21 cellular contexts compared by ENCODE assay signal in genomic region chr1:236494586-236495207, GRCh38. TPM values are rescaled to one million over a fixed set of nuclear protein-coding genes. Genes with fewer than 3 reads are reported as not detected.
DNase-seq lines count a peak whose midpoint lies in the region; ATAC-seq, FAIRE-seq and TF ChIP-seq lines count a peak whose summit lies in the region.
"Had no signal": no experiment of that assay in that cellular context is flagged by ENCODE, and none has a peak within 500 bp of the region (broad histone marks: within the 10 kb centered on the region; RNA-seq: fewer than 3 reads in every experiment).

No MANE protein-coding gene starts in this region.

- no peak overlapping the region for H3K4me3 Mint-ChIP-seq in T-helper 17 cell
- H3K4me3 Mint-ChIP-seq: activated naive CD8-positive, alpha-beta T cell treated with anti-CD3 and anti-CD28 coated beads for 36 hours; activated T-helper 1 cell treated with anti-CD3 and anti-CD28 coated beads, Interleukin-12 subunit alpha, Interleukin-12 subunit beta, Interleukin-2, Interleukin-4 antibody, amounts not matched to agents 30 ng/mL and 10 ng/mL and 1 ng/mL, durations not matched to agents 14 hours and 24 hours and 36 hours had no signal

- TF ChIP-seq CTCF in foreskin fibroblast (IDR thresholded peaks at IDR 0.05; ENCODE audit: low read depth, low read length) (no peak), omental fat pad (IDR thresholded peaks at IDR 0.05) (no peak), OCI-LY7 (conservative IDR thresholded peaks at IDR 0.05; ENCODE audit: low read length) (no peak)

- no peak overlapping the region for H3K4me2 ChIP-seq in OCI-LY7 (ENCODE audit: low read length)
- H3K4me2 ChIP-seq: SK-N-SH, smooth muscle cell had no signal

- POLR2A ChIA-PET in OCI-LY7 (lab: Charles Lee): interaction anchor here (0.5 to 0.6 kb wide), 3 partner anchors 33 to 146 kb away, joined by 3 read pairs; no protein-coding TSS in a partner anchor

- H3K9me3 ChIP-seq in T-helper 17 cell (ENCODE audit: control insufficient read depth, low read length, poor library complexity, severe bottlenecking) (no peaks in the 10 kb centered on the region), OCI-LY7 (ENCODE audit: low read length) (no peaks in the 10 kb centered on the region)
- H3K9me3 ChIP-seq: lower lobe of right lung, Peyer's patch, SK-N-SH, stomach had no signal

- H3K27ac Mint-ChIP-seq in T-helper 17 cell: peak overlapping the region; percentile 67
- H3K27ac Mint-ChIP-seq: activated naive CD8-positive, alpha-beta T cell treated with anti-CD3 and anti-CD28 coated beads for 36 hours; activated T-helper 1 cell treated with anti-CD3 and anti-CD28 coated beads, Interleukin-12 subunit alpha, Interleukin-12 subunit beta, Interleukin-2, Interleukin-4 antibody, amounts not matched to agents 30 ng/mL and 10 ng/mL and 1 ng/mL, durations not matched to agents 14 hours and 24 hours and 36 hours had no signal

- H3K4me3 ChIP-seq in foreskin fibroblast (ENCODE audit: low read depth in 1 of 2, low read length in 2 of 2) (no peak overlapping the region), OCI-LY7 (ENCODE audit: low read depth, low read length, poor library complexity, severe bottlenecking) (no peak overlapping the region)
- H3K4me3 ChIP-seq: lower lobe of right lung, Peyer's patch, smooth muscle cell, stomach had no signal

- intact Hi-C loops in OCI-LY7 (cut with micrococcal nuclease; ENCODE audit: unreplicated experiment): no loop called here

- no peaks in the 10 kb centered on the region for H3K79me2 ChIP-seq in OCI-LY7 (ENCODE audit: insufficient read depth, low read depth, low read length)

- no peaks in the 10 kb centered on the region for H3K4me1 ChIP-seq in OCI-LY7 (ENCODE audit: insufficient read depth, low read length, poor library complexity, severe bottlenecking)
- H3K4me1 ChIP-seq: lower lobe of right lung, Peyer's patch had no signal

- no peaks in the 10 kb centered on the region for H3K27me3 Mint-ChIP-seq in T-helper 17 cell

- DNase-seq in LHCN-M2 (ENCODE audit: low read depth) (peak; percentile 28), T-helper 17 cell (no peak), foreskin fibroblast (peak; percentile 21 to 42), omental fat pad (ENCODE audit: low spot score) (no peak), OCI-LY7 (ENCODE audit: low spot score) (no peak), RCC 7860 (ENCODE audit: low spot score) (no peak)
- DNase-seq in activated CD4-positive, alpha-beta T cell treated with anti-CD3 and anti-CD28 coated beads, Interleukin-2, amount 50 U/mL, for 48 hours: no peak
- DNase-seq: activated naive CD8-positive, alpha-beta T cell treated with anti-CD3 and anti-CD28 coated beads for 36 hours; Kasumi-1; lower lobe of right lung; NCI-H2227 treated with DMSO at 0.1 percent for 48 hours; Peyer's patch; posterior cingulate gyrus; SK-N-SH; stimulated activated CD4-positive, alpha-beta T cell treated with anti-CD3 and anti-CD28 coated beads, Interleukin-4, amount 100 ng/mL, for 1 hour; stomach; T1000 had no signal

- H3K36me3 ChIP-seq in OCI-LY7 (ENCODE audit: insufficient read depth, low read length): no peaks in the 10 kb centered on the region
- H3K36me3 ChIP-seq: lower lobe of right lung, Peyer's patch, stomach had no signal

- BruUV-seq in OCI-LY7 (replicated peaks; lab: Mats Ljungman, UMichigan): no TSS peak

- ATAC-seq in T-helper 17 cell (no peak), omental fat pad (ENCODE audit: low FRiP score) (peak; percentile 48), GM18502 (IDR thresholded peaks at IDR 0.05; ENCODE audit: poor library complexity, unreplicated experiment) (no peak)
- ATAC-seq: activated CD4-positive, CD25-positive, alpha-beta regulatory T cell treated with anti-CD3 and anti-CD28 coated beads, Interleukin-2, amount 50 U/mL, for 24 hours; lower lobe of right lung had no signal

- H2AFZ ChIP-seq in OCI-LY7 (ENCODE audit: low read length): no peak overlapping the region

- no peaks in the 10 kb centered on the region for H3K9me2 ChIP-seq in OCI-LY7 (ENCODE audit: insufficient read depth, low read length)
- H3K9me2 ChIP-seq: SK-N-SH had no signal

- H3K36me3 Mint-ChIP-seq in T-helper 17 cell (ENCODE audit: low read depth): no peaks in the 10 kb centered on the region
- H3K36me3 Mint-ChIP-seq: activated naive CD8-positive, alpha-beta T cell treated with anti-CD3 and anti-CD28 coated beads for 36 hours had no signal

- CTCF ChIA-PET in OCI-LY7 (lab: Charles Lee; ENCODE audit: unreplicated experiment): no interaction called here

- no peak for FAIRE-seq in RCC 7860 (lab: Jason Lieb, UNC)

- H3K27ac ChIP-seq in OCI-LY7 (ENCODE audit: low read depth, low read length, poor library complexity, severe bottlenecking): no peak overlapping the region
- H3K27ac ChIP-seq: lower lobe of right lung, Peyer's patch, stomach had no signal

- H4K20me1 ChIP-seq in OCI-LY7 (ENCODE audit: insufficient read depth, low read length): no peaks in the 10 kb centered on the region

- peaks cover 20% of the 10 kb centered on the region for H3K4me1 Mint-ChIP-seq in T-helper 17 cell

RNA-seq across cellular contexts. Expression of gene LGALS8, which starts 29.1 kb away (rescaled TPM):
- total RNA-seq in LHCN-M2 (2014; rRNA removed) (40.1 and 40.6 TPM in 2 replicates), T-helper 17 cell (100 to 1,000 TPM; 161 to 173 TPM), omental fat pad (100 to 1,000 TPM in 2 of 4 donors, 10 to 100 TPM in 2; 73.8 to 129 (median 110) TPM), OCI-LY7 (2022) (not detected in 2 replicates)
- 20.7 TPM for polyA plus RNA-seq in LHCN-M2 (2012)
- total RNA-seq in OCI-LY7 (2014; rRNA removed; shearing (Covaris generic)): not detected in 2 replicates

Comparison
In these comparisons a context has a peak if more than half of its experiments do, and no peak if none do; other contexts are left out.
1. DNase-seq: peak in LHCN-M2 (single experiment) and foreskin fibroblast (2 of 2); none in T-helper 17 cell (0 of 3), omental fat pad (single experiment), OCI-LY7 (single experiment), activated CD4-positive, alpha-beta T cell treated with anti-CD3 and anti-CD28 coated beads, Interleukin-2, amount 50 U/mL, for 48 hours (0 of 2) and RCC 7860 (single experiment).
2. RNA of gene LGALS8, which starts 29.1 kb away (total RNA-seq): 161 to 173 TPM in T-helper 17 cell, 73.8 to 129 TPM in omental fat pad and 40.1 to 40.6 TPM in LHCN-M2; not detected in OCI-LY7; every median in the first group is over 10 times any median in the second.